Comparison of ENCODE assay signal across 1 cellular context in the genomic region with DNA sequence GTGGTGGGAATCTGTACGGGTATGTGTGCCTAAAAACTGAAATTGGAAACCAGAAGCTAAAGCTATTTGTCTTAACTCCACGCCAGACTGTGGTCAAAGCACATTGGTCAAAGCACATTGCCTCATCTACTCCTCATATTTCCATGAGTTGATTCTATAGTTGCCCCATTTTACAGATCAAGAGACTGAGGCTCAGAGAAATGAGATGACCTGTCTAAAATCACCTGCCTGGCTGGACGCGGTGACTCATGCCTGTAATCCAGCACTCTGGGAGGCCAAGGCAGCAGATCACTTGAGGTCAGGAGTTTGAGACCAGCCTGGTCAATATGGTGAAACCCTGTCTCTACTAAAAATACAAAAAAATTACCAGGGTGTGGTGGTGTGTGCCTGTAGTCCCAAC.
A peak's percentile ranks its signal among the peaks of the same experiment; 100 is the strongest.
TF ChIP-seq lines count a peak whose summit lies in the region.

No MANE protein-coding gene starts in this region.

TF ChIP-seq in K562, 482 proteins besides CTCF, POLR2A, EP300 and RAD21:
- TF ChIP-seq SMARCA5 (IDR thresholded peaks at IDR 0.05) (0 out of 2 replicates have a peak, but pooled peaks have one; percentile 51), ZNF3 (CRISPR knock-in tag; IDR thresholded peaks at IDR 0.05) (no peak), KDM1A (IDR thresholded peaks at IDR 0.05) (peak; percentile 77 to 82), DNMT1 (IDR thresholded peaks at IDR 0.05) (no peak), ZNF584 (CRISPR knock-in tag; IDR thresholded peaks at IDR 0.05; ENCODE audit: low read depth) (no peak), BCOR (IDR thresholded peaks at IDR 0.05) (peak; percentile 95), MEF2D (tag; conservative IDR thresholded peaks at IDR 0.05; ENCODE audit: low read depth) (no peak), RCOR1 (IDR thresholded peaks at IDR 0.05; ENCODE audit: borderline replicate concordance in 1 of 2, low read depth in 2 of 2, low read length in 2 of 2) (peak in 1 of 2 experiments; percentile 45; a peak in 1 of 4 replicates), ADNP (tag; IDR thresholded peaks at IDR 0.05) (0 out of 2 replicates have a peak, but pooled peaks have one; percentile 49), RBM25 (IDR thresholded peaks at IDR 0.05; ENCODE audit: low read depth, low read length, severe bottlenecking) (peak; percentile 93)
- TF ChIP-seq, protein P1, sequence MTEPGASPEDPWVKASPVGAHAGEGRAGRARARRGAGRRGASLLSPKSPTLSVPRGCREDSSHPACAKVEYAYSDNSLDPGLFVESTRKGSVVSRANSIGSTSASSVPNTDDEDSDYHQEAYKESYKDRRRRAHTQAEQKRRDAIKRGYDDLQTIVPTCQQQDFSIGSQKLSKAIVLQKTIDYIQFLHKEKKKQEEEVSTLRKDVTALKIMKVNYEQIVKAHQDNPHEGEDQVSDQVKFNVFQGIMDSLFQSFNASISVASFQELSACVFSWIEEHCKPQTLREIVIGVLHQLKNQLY (CRISPR knock-in tag; conservative IDR thresholded peaks at IDR 0.05) = no peak
- TF ChIP-seq, protein P2, sequence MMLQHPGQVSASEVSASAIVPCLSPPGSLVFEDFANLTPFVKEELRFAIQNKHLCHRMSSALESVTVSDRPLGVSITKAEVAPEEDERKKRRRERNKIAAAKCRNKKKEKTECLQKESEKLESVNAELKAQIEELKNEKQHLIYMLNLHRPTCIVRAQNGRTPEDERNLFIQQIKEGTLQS (IDR thresholded peaks at IDR 0.05) = peak; percentile 38
- TF ChIP-seq, protein P2 (CRISPR knock-in tag; conservative IDR thresholded peaks at IDR 0.05) = no peak
